Comparison of ENCODE assay signal across 11 cellular contexts in genomic region chr11:6013042-6013441, GRCh38. TPM values are rescaled to one million over a fixed set of nuclear protein-coding genes. Genes with fewer than 3 reads are reported as not detected.
"Had no signal": no experiment of that assay in that cellular context is flagged by ENCODE, and none has a peak within 500 bp of the region (broad histone marks: within the 10 kb centered on the region; RNA-seq: fewer than 3 reads in every experiment).

No MANE protein-coding gene starts in this region.

- H3K9me3 ChIP-seq: HAP-1 had no signal

- H3K36me3 ChIP-seq: HAP-1 had no signal

- FAIRE-seq: HTR-8/SVneo, K562 had no signal

- H3K4me1 ChIP-seq: HAP-1 had no signal

- DNase-seq: GM23248, GOT3, H7, HFFc6, IMR-90 had no signal

- H3K9ac ChIP-seq: GM23248 had no signal

- H3K27ac ChIP-seq: GM23248 had no signal

- ATAC-seq: HCT116, K562 had no signal

- H3K27ac Mint-ChIP-seq: HFFc6 had no signal

- H3K4me3 Mint-ChIP-seq: HFFc6 had no signal

- H3K4me3 ChIP-seq: GM23248, HAP-1, K562 had no signal

RNA-seq across cellular contexts. Expression of gene OR56A4, which starts 6.3 kb away (rescaled TPM):
- total RNA-seq: GM23248, H4, H7, HFFc6, HT-29, IMR-90, K562 had no signal
- polyA plus RNA-seq: GM23248, IMR-90, K562 had no signal

RNA-seq across cellular contexts. Expression of gene OR56A1, which starts 17.5 kb away (rescaled TPM):
- total RNA-seq: GM23248, HFFc6, HT-29, IMR-90, K562 had no signal
- polyA plus RNA-seq: GM23248, IMR-90, K562 had no signal

RNA-seq across cellular contexts. Expression of gene OR52L1, which starts 26.3 kb away (rescaled TPM):
- total RNA-seq: GM23248, H4, H7, HFFc6, HT-29, IMR-90, K562 had no signal
- polyA plus RNA-seq: GM23248, IMR-90, K562 had no signal

RNA-seq across cellular contexts. Expression of gene OR56A5, which starts 44.7 kb away (rescaled TPM):
- total RNA-seq: GM23248, H4, H7, HFFc6, HT-29, IMR-90, K562 had no signal
- polyA plus RNA-seq: GM23248, IMR-90, K562 had no signal
